ENCODE assay signal across 8 cellular contexts in genomic region chr5:36241636-36242533, GRCh38. TPM values are rescaled to one million over a fixed set of nuclear protein-coding genes. Genes with fewer than 3 reads are reported as not detected.
DNase-seq lines count a peak whose midpoint lies in the region; ATAC-seq and TF ChIP-seq lines count a peak whose summit lies in the region.

NADK2 (minus strand) TSS chr5:36241925; CDS start chr5:36241798, 127 bp downstream.

- H3K9me3 ChIP-seq in DOHH2 (ENCODE audit: control insufficient read depth, insufficient read depth, low read length) (no peaks in the 10 kb centered on the region), KOPT-K1 (ENCODE audit: insufficient read depth, low read length, poor library complexity, severe bottlenecking) (no peaks in the 10 kb centered on the region), Peyer's patch (no peaks in the 10 kb centered on the region), muscle layer of colon (ENCODE audit: low read length) (no peaks in the 10 kb centered on the region)

- H3K27ac ChIP-seq in DOHH2 (ENCODE audit: low read depth, low read length) (peak within 1 kb of the TSS; percentile 79), KOPT-K1 (ENCODE audit: low read depth, low read length, poor library complexity, severe bottlenecking) (peak within 1 kb of the TSS; percentile 85), Peyer's patch (peak within 1 kb of the TSS; percentile 94 to 97 (median 96)), muscle layer of colon (ENCODE audit: low read depth, low read length) (peak within 1 kb of the TSS; percentile 98)

- H3K4me3 ChIP-seq in DOHH2 (ENCODE audit: low read length) (peak within 1 kb of the TSS; percentile 84), Peyer's patch (peak within 1 kb of the TSS; percentile 74 to 94 (median 86)), muscle layer of colon (ENCODE audit: low read depth in 1 of 2, low read length in 2 of 2) (peak within 1 kb of the TSS; percentile 66 to 70)

- H3K9ac ChIP-seq in muscle layer of colon (ENCODE audit: low read length), result peak within 1 kb of the TSS; percentile 78

- no peaks in the 10 kb centered on the region for H4K20me1 ChIP-seq in DOHH2 (ENCODE audit: control insufficient read depth, insufficient read depth, low read depth, low read length)

- DNase-seq in Peyer's patch, result peak; percentile 92 to 97 (median 96)
- peak; percentile 93 to 94 for DNase-seq in activated T-cell treated with anti-CD3 and anti-CD28 coated beads, Interleukin-2, amount 50 U/mL, for 48 hours
- DNase-seq in stimulated activated CD8-positive, alpha-beta memory T cell treated with anti-CD3 and anti-CD28 coated beads, Interleukin-7, amount 100 ng/mL, for 24 hours (ENCODE audit: low read depth), result peak; percentile 83

- peak; percentile 69 to 73 for TF ChIP-seq POLR2A in Peyer's patch (IDR thresholded peaks at IDR 0.05)

- H3K27me3 ChIP-seq in DOHH2 (ENCODE audit: control insufficient read depth, low read length) (no peaks in the 10 kb centered on the region), Peyer's patch (no peaks in the 10 kb centered on the region), muscle layer of colon (ENCODE audit: control insufficient read depth in 1 of 2, insufficient read depth in 2 of 2, low read length in 2 of 2) (no peaks in the 10 kb centered on the region)

- H3K36me3 ChIP-seq in DOHH2 (ENCODE audit: control insufficient read depth, low read length), result peaks cover 14% of the 10 kb centered on the region
- no peaks in the 10 kb centered on the region for H3K36me3 ChIP-seq in KOPT-K1 (ENCODE audit: insufficient read depth, low read length)
- H3K36me3 ChIP-seq in Peyer's patch, result no peaks in the 10 kb centered on the region
- H3K36me3 ChIP-seq in muscle layer of colon (ENCODE audit: insufficient read depth, low read length), result no peaks in the 10 kb centered on the region

- ATAC-seq in GM21786 (IDR thresholded peaks at IDR 0.05; ENCODE audit: unreplicated experiment), result peak; percentile 89
- peak; percentile 95 for ATAC-seq in esophagus mucosa

- H3K4me2 ChIP-seq in DOHH2 (ENCODE audit: low read length), result peak within 1 kb of the TSS; percentile 78

- TF ChIP-seq CTCF in DOHH2 (IDR thresholded peaks at IDR 0.05; ENCODE audit: low read depth, low read length, poor library complexity, severe bottlenecking) (peak; percentile 67), Peyer's patch (IDR thresholded peaks at IDR 0.05) (peak; percentile 50 to 81 (median 61))

- H3K4me1 ChIP-seq in DOHH2 (ENCODE audit: control insufficient read depth, low read length) (peaks cover 50% of the 10 kb centered on the region), Peyer's patch (peaks cover 0 to 24% (median 0%) of the 10 kb centered on the region in 4 donors), muscle layer of colon (ENCODE audit: insufficient read depth, low read length) (peaks cover 41% of the 10 kb centered on the region)

- H3K9me2 ChIP-seq in DOHH2 (replicated peaks; ENCODE audit: control insufficient read depth, low read length), result no peaks in the 10 kb centered on the region

- H3K79me2 ChIP-seq in DOHH2 (ENCODE audit: control insufficient read depth, low read length), result peaks cover 56% of the 10 kb centered on the region

- peaks cover 19% of the 10 kb centered on the region for H3F3A ChIP-seq in DOHH2 (ENCODE audit: control insufficient read depth, insufficient read depth)

RNA-seq across cellular contexts. Expression of gene NADK2, which starts in this region (rescaled TPM):
- total RNA-seq in Peyer's patch, result 10 to 100 TPM in 3 of 4 donors, 1 to 10 TPM in 1; 5.8 to 30.0 (median 17.4) TPM
- 13.6 TPM for total RNA-seq in esophagus mucosa

Comparison
In these comparisons a context has a peak if more than half of its experiments do, and no peak if none do; other contexts are left out.
1. Peak in every context shown above with its lines: DNase-seq, ATAC-seq, H3K4me3 ChIP-seq and H3K27ac ChIP-seq.